ENCODE assay signal across 1 cellular context in genomic region chr7:92747041-92747835, GRCh38.
TF ChIP-seq lines count a peak whose summit lies in the region.

No MANE protein-coding gene starts in this region.

TF ChIP-seq in H1, 55 proteins besides CTCF, POLR2A, EP300 and RAD21:
- no peak for TF ChIP-seq ATF2 (IDR thresholded peaks at IDR 0.05; ENCODE audit: low read length)
- TF ChIP-seq FOSL1 (IDR thresholded peaks at IDR 0.05; ENCODE audit: insufficient read depth, low read depth, low read length): no peak
- no peak for TF ChIP-seq MAX (IDR thresholded peaks at IDR 0.05)
- TF ChIP-seq HDAC2 (IDR thresholded peaks at IDR 0.05; ENCODE audit: borderline replicate concordance in 1 of 2, low read depth in 2 of 2, low read length in 2 of 2): no peak
- no peak for TF ChIP-seq MAFK (IDR thresholded peaks at IDR 0.05; ENCODE audit: low read depth, low read length)
- TF ChIP-seq EGR1 (IDR thresholded peaks at IDR 0.05; ENCODE audit: borderline replicate concordance, low read depth, low read length): no peak
- no peak for TF ChIP-seq RNF2 (IDR thresholded peaks at IDR 0.05; ENCODE audit: borderline replicate concordance, low read depth, low read length, missing control alignments, poor library complexity, severe bottlenecking)
- TF ChIP-seq TBP (IDR thresholded peaks at IDR 0.05; ENCODE audit: low read depth, low read length): no peak
- TF ChIP-seq TEAD4 (IDR thresholded peaks at IDR 0.05; ENCODE audit: low read depth, low read length): no peak
- TF ChIP-seq EZH2 (IDR thresholded peaks at IDR 0.05; ENCODE audit: low read depth, low read length, severe bottlenecking): no peak
- TF ChIP-seq ASH2L (IDR thresholded peaks at IDR 0.05; ENCODE audit: low read length): no peak
- no peak for TF ChIP-seq JUND (IDR thresholded peaks at IDR 0.05; ENCODE audit: low read length)
